5 cellular contexts compared by ENCODE assay signal in genomic region chr7:22078872-22079271, GRCh38.
A peak's percentile ranks its signal among the peaks of the same experiment; 100 is the strongest.
DNase-seq lines count a peak whose midpoint lies in the region; ATAC-seq, FAIRE-seq and TF ChIP-seq lines count a peak whose summit lies in the region.
"Not testable (repeated sequence)": the region's sequence is repeated elsewhere in the genome, so short reads cannot be mapped to it uniquely, and the experiment has no call there.

No MANE protein-coding gene starts in this region.

- H3K4me1 ChIP-seq in GM23338 (ENCODE audit: insufficient read depth), result peaks cover 15% of the 10 kb centered on the region
- H3K4me1 ChIP-seq in K562 (replicated peaks in 1 of 2; ENCODE audit: control insufficient read depth in 2 of 2, insufficient read depth in 2 of 2, low read length in 2 of 2), result peaks cover 9 to 13% of the 10 kb centered on the region in 2 experiments; a peak in 3 of 5 replicates

- H3K9ac ChIP-seq in K562 (ENCODE audit: insufficient read depth in 1 of 2, low read depth in 2 of 2, low read length in 2 of 2), result not testable (repeated sequence)

- DNase-seq in A172 (ENCODE audit: low spot score), result peak; percentile 10
- DNase-seq in GM23338 (ENCODE audit: low spot score), result peak; percentile 12
- peak; percentile 54 for DNase-seq in NAMALWA (ENCODE audit: low spot score)
- not testable (repeated sequence) for DNase-seq in K562 (ENCODE audit: extremely low read depth in 1 of 4, low spot score in 3 of 4)
- peak; percentile 3 to 10 for DNase-seq in erythroblast (lab: John Stamatoyannopoulos, UW)

- H3K9me1 ChIP-seq in K562 (ENCODE audit: control insufficient read depth, insufficient read depth, low read length), result not testable (repeated sequence)

- H3K4me3 ChIP-seq in GM23338, K562: not testable (repeated sequence)

- not testable (repeated sequence) for H3K4me3 Mint-ChIP-seq in GM23338

- in situ Hi-C loops in K562 (cut with MboI), result not testable (repeated sequence)

- not testable (repeated sequence) for TF ChIP-seq RAD21 in K562 (CRISPR knock-in tag; conservative IDR thresholded peaks at IDR 0.05 in 1 of 2, IDR thresholded peaks at IDR 0.05 in 1 of 2)

- TF ChIP-seq POLR2A in K562 (conservative IDR thresholded peaks at IDR 0.05); erythroblast (IDR thresholded peaks at IDR 0.05; ENCODE audit: low read length): not testable (repeated sequence)

- H3F3A ChIP-seq in GM23338 (replicated peaks; ENCODE audit: low read depth), result not testable (repeated sequence)

- peaks cover 13% of the 10 kb centered on the region for H3K4me1 Mint-ChIP-seq in GM23338

- not testable (repeated sequence) for FAIRE-seq in K562 (lab: Jason Lieb, UNC)

- H4K20me1 ChIP-seq in GM23338 (replicated peaks; ENCODE audit: insufficient read depth); K562 (replicated peaks; ENCODE audit: control insufficient read depth, insufficient read depth, low read length): not testable (repeated sequence)

- intact Hi-C loops in K562 (cut with micrococcal nuclease), result not testable (repeated sequence)

- WGBS in K562 (ENCODE audit: insufficient coverage, low coverage, missing lambda C conversion rate), result 2% methylated on average over 6 of the region's 6 CpGs

- H3K27ac Mint-ChIP-seq in GM23338, result not testable (repeated sequence)

- H3K36me3 Mint-ChIP-seq in GM23338 (ENCODE audit: low read depth), result not testable (repeated sequence)

- not testable (repeated sequence) for H3K36me3 ChIP-seq in GM23338 (ENCODE audit: insufficient read depth); K562 (ENCODE audit: control insufficient read depth, insufficient read depth, low read length)

- not testable (repeated sequence) for ATAC-seq in GM23338, K562

- H3K9me3 ChIP-seq in K562 (replicated peaks; ENCODE audit: control insufficient read depth, insufficient read depth, low read depth, low read length), result not testable (repeated sequence)

- H3K9me3 Mint-ChIP-seq in GM23338, result peaks cover 10% of the 10 kb centered on the region; the same call in 1 of the 3 replicates

- H2AFZ ChIP-seq in GM23338; K562 (ENCODE audit: low read depth, low read length): not testable (repeated sequence)

- H3K9me2 ChIP-seq in GM23338 (ENCODE audit: insufficient read depth), result peaks cover 13% of the 10 kb centered on the region

- not testable (repeated sequence) for H3K79me2 ChIP-seq in GM23338 (replicated peaks; ENCODE audit: insufficient read depth); K562 (ENCODE audit: control insufficient read depth, insufficient read depth, low read length)

- not testable (repeated sequence) for H3K27me3 ChIP-seq in GM23338 (ENCODE audit: insufficient read depth)
- peaks cover 4 to 13% of the 10 kb centered on the region in 2 experiments; a peak in 2 of 5 replicates for H3K27me3 ChIP-seq in K562 (ENCODE audit: control insufficient read depth in 2 of 2, insufficient read depth in 2 of 2, low read length in 2 of 2)

- H3K27ac ChIP-seq in GM23338 (ENCODE audit: low read depth); K562 (ENCODE audit: extremely low read depth, low read depth, low read length): not testable (repeated sequence)

- CTCF ChIA-PET in K562 (lab: Yijun Ruan, JAX; ENCODE audit: low intra/inter-chr PET ratio), result not testable (repeated sequence)

- H3K27me3 Mint-ChIP-seq in GM23338 (ENCODE audit: insufficient read depth, low read depth, poor library complexity), result not testable (repeated sequence)

- BruUV-seq in K562 (replicated peaks; lab: Mats Ljungman, UMichigan), result not testable (repeated sequence)

- not testable (repeated sequence) for H3K4me2 ChIP-seq in GM23338; K562 (ENCODE audit: insufficient read depth, low read length)

- POLR2A ChIA-PET in K562 (lab: Yijun Ruan, JAX), result not testable (repeated sequence)

- TF ChIP-seq EP300 in K562 (IDR thresholded peaks at IDR 0.05; ENCODE audit: low read length), result not testable (repeated sequence)

- TF ChIP-seq CTCF in GM23338 (conservative IDR thresholded peaks at IDR 0.05; ENCODE audit: low read depth in 2 of 2); K562 (IDR thresholded peaks at IDR 0.05 in 2 of 3, conservative IDR thresholded peaks at IDR 0.05 in 1 of 3; ENCODE audit: insufficient read depth in 2 of 3, low read depth in 1 of 3, low read length in 3 of 3): not testable (repeated sequence)

TF ChIP-seq in K562, 482 proteins besides CTCF, POLR2A, EP300 and RAD21:
- TF ChIP-seq ZNF316 (IDR thresholded peaks at IDR 0.05), result peak; percentile 84
- peak; percentile 53 for TF ChIP-seq MAFG (tag; conservative IDR thresholded peaks at IDR 0.05)
- TF ChIP-seq MAFK (IDR thresholded peaks at IDR 0.05; ENCODE audit: low read length), result peak; percentile 56
- peak; percentile 39; the same call in 1 of the 2 replicates for TF ChIP-seq MAFF (IDR thresholded peaks at IDR 0.05; ENCODE audit: low read length)
- peak; percentile 57 for TF ChIP-seq NFYB (IDR thresholded peaks at IDR 0.05; ENCODE audit: extremely low read depth, insufficient read length)
- TF ChIP-seq C11orf30 (IDR thresholded peaks at IDR 0.05; ENCODE audit: low read depth), result peak; percentile 57
